Comparison of ENCODE assay signal across 1 cellular context in the genomic region with DNA sequence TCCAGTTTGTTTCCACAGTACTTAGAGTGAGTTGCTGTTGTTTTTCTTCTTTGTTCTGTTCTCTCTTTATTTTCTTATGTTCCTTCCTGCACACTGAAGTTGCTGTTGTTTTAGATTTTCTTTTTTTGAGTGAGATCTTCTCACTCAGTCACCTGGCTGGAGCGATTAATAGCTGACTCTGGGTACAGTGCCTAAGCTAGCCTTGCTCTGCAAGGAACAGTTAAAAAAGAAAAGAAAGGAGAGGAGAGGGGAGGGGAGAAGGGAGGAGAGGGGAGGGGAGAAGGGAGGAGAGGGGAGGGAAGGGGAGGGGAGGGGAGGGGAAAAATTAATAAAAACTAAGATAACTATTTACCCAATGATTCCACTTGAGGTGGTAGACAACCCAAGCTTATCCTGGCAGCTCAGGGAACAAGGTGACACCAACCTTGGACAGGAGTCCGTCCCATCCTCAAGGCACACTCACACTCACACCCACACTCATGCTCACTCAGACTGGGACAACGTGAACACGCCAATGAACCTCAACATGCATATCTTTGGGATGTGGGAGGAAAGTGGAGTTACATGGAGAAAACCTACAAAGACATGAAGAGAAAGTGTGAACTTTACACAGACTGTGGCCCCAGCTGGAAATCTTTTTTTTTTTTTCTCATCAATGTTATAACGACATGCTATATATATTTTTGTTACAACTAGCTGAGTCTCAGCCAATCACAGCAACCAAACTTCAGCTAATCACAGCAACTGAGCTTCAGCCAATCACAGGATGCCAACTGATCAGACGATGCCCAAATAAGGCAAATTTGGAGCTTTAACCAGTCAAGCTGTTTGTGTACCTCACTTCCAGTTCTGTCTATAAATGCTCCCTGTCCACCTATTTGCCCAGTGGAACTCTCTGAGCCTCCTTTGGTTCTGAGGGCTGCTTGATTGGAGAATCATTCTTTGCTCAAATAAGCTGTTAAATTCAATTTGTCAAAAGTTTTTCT.
A peak's percentile ranks its signal among the peaks of the same experiment; 100 is the strongest.
TF ChIP-seq lines count a peak whose summit lies in the region.

No MANE protein-coding gene starts in this region.

TF ChIP-seq in K562, 482 proteins besides CTCF, POLR2A, EP300 and RAD21 (continued from another document):
- TF ChIP-seq SRF (CRISPR knock-in tag; IDR thresholded peaks at IDR 0.05): peak; percentile 43 to 96; a peak in 2 of 4 replicates
